In genomic region chr6:81465859-81466258, GRCh38 we compare ENCODE assay signal across 8 cellular contexts.
DNase-seq lines count a peak whose midpoint lies in the region; ATAC-seq and TF ChIP-seq lines count a peak whose summit lies in the region.

No MANE protein-coding gene starts in this region.

- H3K36me3 ChIP-seq in smooth muscle cell (ENCODE audit: low read depth) = no peaks in the 10 kb centered on the region

- peaks cover 2% of the 10 kb centered on the region for H3K27me3 Mint-ChIP-seq in endothelial cell (ENCODE audit: unreplicated experiment)
- no peaks in the 10 kb centered on the region for H3K27me3 Mint-ChIP-seq in activated CD8-positive, alpha-beta memory T cell treated with anti-CD3 and anti-CD28 coated beads, Interleukin-2, amount 10 ng/mL, durations not matched to agents 7 days and 5 days

- CTCF ChIA-PET in activated CD8-positive, alpha-beta memory T cell treated with anti-CD3 and anti-CD28 coated beads, Interleukin-2, amount 10 ng/mL, durations not matched to agents 7 days and 5 days (lab: Charles Lee) = no interaction called here

- H3K27me3 ChIP-seq in smooth muscle cell (ENCODE audit: low read depth) = no peaks in the 10 kb centered on the region

- H3K9ac ChIP-seq in smooth muscle cell (ENCODE audit: low read depth) = no peak overlapping the region

- H3K9me3 Mint-ChIP-seq in endothelial cell (ENCODE audit: unreplicated experiment) = no peaks in the 10 kb centered on the region
- peaks cover 7% of the 10 kb centered on the region for H3K9me3 Mint-ChIP-seq in activated CD8-positive, alpha-beta memory T cell treated with anti-CD3 and anti-CD28 coated beads, Interleukin-2, amount 10 ng/mL, durations not matched to agents 7 days and 5 days (ENCODE audit: low read depth)

- H3K36me3 Mint-ChIP-seq in endothelial cell (ENCODE audit: low read depth, unreplicated experiment) = no peaks in the 10 kb centered on the region
- H3K36me3 Mint-ChIP-seq in activated CD8-positive, alpha-beta memory T cell treated with anti-CD3 and anti-CD28 coated beads, Interleukin-2, amount 10 ng/mL, durations not matched to agents 7 days and 5 days = no peaks in the 10 kb centered on the region

- H3K4me1 Mint-ChIP-seq in endothelial cell (ENCODE audit: unreplicated experiment) = no peaks in the 10 kb centered on the region
- H3K4me1 Mint-ChIP-seq in activated CD8-positive, alpha-beta memory T cell treated with anti-CD3 and anti-CD28 coated beads, Interleukin-2, amount 10 ng/mL, durations not matched to agents 7 days and 5 days = no peaks in the 10 kb centered on the region

- H4K20me1 ChIP-seq in smooth muscle cell (ENCODE audit: low read depth) = no peaks in the 10 kb centered on the region

- no peak overlapping the region for H3K27ac ChIP-seq in smooth muscle cell (ENCODE audit: low read depth)

- no peaks in the 10 kb centered on the region for H3K4me1 ChIP-seq in smooth muscle cell (ENCODE audit: low read depth)

- DNase-seq in NCI-H510A treated with DMSO at 0.1 percent for 48 hours (lab: John Stamatoyannopoulos, UW) (peak; percentile 4), NCI-H510A (lab: John Stamatoyannopoulos, UW) (no peak), NCI-H748 treated with DMSO at 0.1 percent for 48 hours (lab: John Stamatoyannopoulos, UW) (peak; percentile 20), endothelial cell (ENCODE audit: low spot score) (peak; percentile 23), smooth muscle cell (lab: John Stamatoyannopoulos, UW; ENCODE audit: unreplicated experiment) (no peak)
- DNase-seq in activated CD8-positive, alpha-beta memory T cell treated with anti-CD3 and anti-CD28 coated beads, Interleukin-2, amount 10 ng/mL, durations not matched to agents 7 days and 5 days = no peak

- H3K4me3 Mint-ChIP-seq in endothelial cell (ENCODE audit: unreplicated experiment) = no peak overlapping the region
- no peak overlapping the region for H3K4me3 Mint-ChIP-seq in activated CD8-positive, alpha-beta memory T cell treated with anti-CD3 and anti-CD28 coated beads, Interleukin-2, amount 10 ng/mL, durations not matched to agents 7 days and 5 days

- H3K4me3 ChIP-seq in smooth muscle cell = no peak overlapping the region

- no peak overlapping the region for H3K4me2 ChIP-seq in smooth muscle cell

- ATAC-seq in HG03521 (IDR thresholded peaks at IDR 0.05; ENCODE audit: unreplicated experiment) (no peak), HG02571 (IDR thresholded peaks at IDR 0.05; ENCODE audit: unreplicated experiment) (no peak)
- no peak for ATAC-seq in activated CD8-positive, alpha-beta memory T cell treated with anti-CD3 and anti-CD28 coated beads, Interleukin-2, amount 10 ng/mL, durations not matched to agents 7 days and 5 days

- no peak overlapping the region for H2AFZ ChIP-seq in smooth muscle cell (ENCODE audit: low read depth)

- H3F3A ChIP-seq in smooth muscle cell (ENCODE audit: low read depth) = no peaks in the 10 kb centered on the region

- no peak overlapping the region for H3K27ac Mint-ChIP-seq in endothelial cell (ENCODE audit: unreplicated experiment)
- no peak overlapping the region for H3K27ac Mint-ChIP-seq in activated CD8-positive, alpha-beta memory T cell treated with anti-CD3 and anti-CD28 coated beads, Interleukin-2, amount 10 ng/mL, durations not matched to agents 7 days and 5 days

- no peaks in the 10 kb centered on the region for H3K79me2 ChIP-seq in smooth muscle cell (ENCODE audit: low read depth)

- H3K9me3 ChIP-seq in smooth muscle cell (replicated peaks; ENCODE audit: low read depth) = no peaks in the 10 kb centered on the region

- TF ChIP-seq CTCF in endothelial cell (IDR thresholded peaks at IDR 0.05; ENCODE audit: unreplicated experiment) = peak; percentile 86
- TF ChIP-seq CTCF in smooth muscle cell (IDR thresholded peaks at IDR 0.05; ENCODE audit: borderline replicate concordance, insufficient read depth, poor library complexity, severe bottlenecking) = peak; percentile 54

Comparison
In these comparisons a context has a peak if more than half of its experiments do, and no peak if none do; other contexts are left out.
1. DNase-seq: peak in NCI-H510A treated with DMSO at 0.1 percent for 48 hours (single experiment), NCI-H748 treated with DMSO at 0.1 percent for 48 hours (single experiment) and endothelial cell (single experiment); none in NCI-H510A (single experiment), smooth muscle cell (single experiment) and activated CD8-positive, alpha-beta memory T cell treated with anti-CD3 and anti-CD28 coated beads, Interleukin-2, amount 10 ng/mL, durations not matched to agents 7 days and 5 days (single experiment).